ENCODE assay signal across 9 cellular contexts in the genomic region with DNA sequence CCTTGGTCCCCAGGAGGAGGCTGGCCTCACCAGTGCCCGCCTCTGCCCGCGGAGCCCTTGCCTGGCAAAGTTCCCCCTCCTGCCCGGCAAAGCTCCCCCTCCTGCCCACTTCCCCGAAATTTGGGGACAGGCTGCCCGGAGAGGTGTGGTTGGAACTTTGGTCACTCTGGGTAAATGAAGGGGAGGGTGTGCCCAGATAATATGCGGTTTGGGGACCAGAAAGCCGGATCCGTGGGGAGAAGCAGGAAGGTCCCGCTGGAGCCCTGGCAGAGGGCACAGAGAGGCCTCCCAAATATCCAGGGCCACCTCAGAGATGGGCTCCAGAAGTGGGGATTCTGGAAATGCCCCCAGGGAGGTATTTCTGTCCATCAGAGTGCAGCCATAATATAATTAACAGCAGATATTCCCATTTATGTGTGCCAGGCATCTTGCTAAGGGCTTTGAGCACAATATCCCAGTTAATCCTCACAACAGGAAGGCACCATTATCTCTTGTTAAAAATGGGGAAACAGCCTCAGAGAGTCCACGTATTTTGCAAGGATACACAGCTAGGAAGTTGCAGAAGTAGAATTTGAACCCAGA. TPM values are rescaled to one million over a fixed set of nuclear protein-coding genes. Genes with fewer than 3 reads are reported as not detected.
A peak's percentile ranks its signal among the peaks of the same experiment; 100 is the strongest.
DNase-seq lines count a peak whose midpoint lies in the region; TF ChIP-seq lines count a peak whose summit lies in the region.
"Had no signal": no experiment of that assay in that cellular context is flagged by ENCODE, and none has a peak within 500 bp of the region (broad histone marks: within the 10 kb centered on the region; RNA-seq: fewer than 3 reads in every experiment).

No MANE protein-coding gene starts in this region.

- peak overlapping the region; percentile 83 for H3K4me3 ChIP-seq in left ventricle myocardium inferior
- peak overlapping the region; percentile 89 for H3K4me3 ChIP-seq in coronary artery
- H3K4me3 ChIP-seq in mononuclear cell (ENCODE audit: low read length) = peak overlapping the region; percentile 32
- H3K4me3 ChIP-seq in uterus = peak overlapping the region; percentile 31 to 60

- H3K9me3 ChIP-seq in left ventricle myocardium inferior (replicated peaks) = no peaks in the 10 kb centered on the region
- H3K9me3 ChIP-seq in mononuclear cell (ENCODE audit: low read depth, low read length) = no peaks in the 10 kb centered on the region
- H3K9me3 ChIP-seq in uterus = no peaks in the 10 kb centered on the region

- no peak for TF ChIP-seq POLR2A in uterus (IDR thresholded peaks at IDR 0.05)

- TF ChIP-seq CTCF in left ventricle myocardium inferior (IDR thresholded peaks at IDR 0.05; ENCODE audit: borderline replicate concordance) (no peak), coronary artery (IDR thresholded peaks at IDR 0.05) (no peak), uterus (IDR thresholded peaks at IDR 0.05) (no peak)

- H3K27me3 ChIP-seq in left ventricle myocardium inferior (ENCODE audit: low read depth) (peaks cover 28% of the 10 kb centered on the region), mononuclear cell (ENCODE audit: insufficient read depth, low read length) (peaks cover 3% of the 10 kb centered on the region), uterus (no peaks in the 10 kb centered on the region)

- H3K4me1 ChIP-seq in left ventricle myocardium inferior = peaks cover 20% of the 10 kb centered on the region
- peaks cover 14% of the 10 kb centered on the region for H3K4me1 ChIP-seq in mononuclear cell (ENCODE audit: insufficient read depth, low read length)
- H3K4me1 ChIP-seq in uterus = peaks cover 0 to 6% of the 10 kb centered on the region in 2 donors

- no peak overlapping the region for H3K27ac ChIP-seq in left ventricle myocardium inferior (replicated peaks)
- peak overlapping the region in 1 of 2 donors; percentile 43 for H3K27ac ChIP-seq in coronary artery
- H3K27ac ChIP-seq in uterus = no peak overlapping the region

- H3K36me3 ChIP-seq in left ventricle myocardium inferior (no peaks in the 10 kb centered on the region), uterus (no peaks in the 10 kb centered on the region)

- DNase-seq in left ventricle myocardium inferior (no peak), cardiac septum (ENCODE audit: low spot score) (no peak), coronary artery (ENCODE audit: low spot score) (no peak), uterus (no peak), middle frontal gyrus (ENCODE audit: extremely low spot score, low spot score) (no peak), NCI-H748 treated with DMSO at 0.1 percent for 48 hours (lab: John Stamatoyannopoulos, UW) (no peak), dermis blood vessel endothelial cell (no peak)
- DNase-seq: NCI-H2029 treated with DMSO at 0.1 percent for 48 hours had no signal

- intact Hi-C loops in left ventricle myocardium inferior (cut with micrococcal nuclease) (no loop called here), cardiac septum (cut with DNase I) (loop anchor here (5.0 kb wide), 2 partner anchors 33 to 68 kb away; no protein-coding TSS in a partner anchor), uterus (cut with DNase I; ENCODE audit: low total_unique reads) (no loop called here)

RNA-seq across cellular contexts. Expression of a gene that starts 0.8 kb away (rescaled TPM):
- total RNA-seq in left ventricle myocardium inferior (7.1 TPM), cardiac septum (10.7 TPM), mononuclear cell (1.5 TPM), uterus (1 to 10 TPM; 2.3 to 5.9 (median 3.7) TPM), dermis blood vessel endothelial cell (3.9 and 7.9 TPM in 2 replicates)

Comparison
In these comparisons a context has a peak if more than half of its experiments do, and no peak if none do; other contexts are left out.
1. H3K4me3 ChIP-seq: peak in every context shown above with its lines; median percentile 89 in coronary artery; 83 in left ventricle myocardium inferior; 46 in uterus; 32 in mononuclear cell.